Comparison of ENCODE assay signal across 27 cellular contexts in the genomic region with DNA sequence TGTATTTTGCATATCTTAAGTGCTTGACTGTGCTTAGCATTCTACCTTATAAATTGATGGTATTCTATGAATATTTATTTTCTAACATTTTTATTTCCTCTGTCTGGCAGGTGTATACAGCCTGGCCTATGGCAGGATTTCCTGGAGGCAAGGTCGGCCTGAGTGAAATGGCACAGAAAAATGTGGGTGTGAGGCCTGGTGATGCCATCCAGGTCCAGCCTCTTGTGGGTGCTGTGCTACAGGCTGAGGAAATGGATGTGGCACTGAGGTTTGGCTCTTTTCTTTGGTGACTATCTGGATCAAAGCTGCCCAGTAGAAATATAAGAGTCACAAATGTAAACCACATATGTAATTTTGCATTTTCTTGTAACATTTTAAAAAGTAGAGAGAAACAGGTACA.
"Had no signal": no experiment of that assay in that cellular context is flagged by ENCODE, and none has a peak within 500 bp of the region (broad histone marks: within the 10 kb centered on the region; RNA-seq: fewer than 3 reads in every experiment).

No MANE protein-coding gene starts in this region.

- H3K4me1 Mint-ChIP-seq: endodermal cell, immature natural killer cell, nephron, neural progenitor cell had no signal

- H3K9me3 ChIP-seq: colonic mucosa, esophagus squamous epithelium, right lobe of liver, stomach, thyroid gland, vagina had no signal

- H3K4me2 ChIP-seq: neural progenitor cell had no signal

- H3K9me3 Mint-ChIP-seq: dendritic cell treated with granulocyte-macrophage colony-stimulating factor and Interleukin-4, amounts not matched to agents 40 ng/mL and 50 ng/mL, for 4 days; endodermal cell; immature natural killer cell; naive thymus-derived CD4-positive, alpha-beta T cell; nephron; neural progenitor cell; stimulated activated naive B cell treated with anti-CD40 and anti-IgM and Interleukin-4, amounts not matched to agents 10 μg/mL and 1 μg/mL and 100 μg/mL, for 72 hours had no signal

- FAIRE-seq: frontal cortex, small intestine had no signal

- H3K4me3 Mint-ChIP-seq: dendritic cell treated with granulocyte-macrophage colony-stimulating factor and Interleukin-4, amounts not matched to agents 40 ng/mL and 50 ng/mL, for 4 days; endodermal cell; immature natural killer cell; naive thymus-derived CD4-positive, alpha-beta T cell; nephron; neural progenitor cell; stimulated activated naive B cell treated with anti-CD40 and anti-IgM and Interleukin-4, amounts not matched to agents 10 μg/mL and 1 μg/mL and 100 μg/mL, for 72 hours had no signal

- H3K9ac ChIP-seq: neural progenitor cell, parathyroid adenoma had no signal

- H3K27ac Mint-ChIP-seq: dendritic cell treated with granulocyte-macrophage colony-stimulating factor and Interleukin-4, amounts not matched to agents 40 ng/mL and 50 ng/mL, for 4 days; endodermal cell; immature natural killer cell; nephron; neural progenitor cell; progenitor cell of endocrine pancreas; stimulated activated naive B cell treated with anti-CD40 and anti-IgM and Interleukin-4, amounts not matched to agents 10 μg/mL and 1 μg/mL and 100 μg/mL, for 72 hours had no signal

- H2AFZ ChIP-seq: neural progenitor cell, parathyroid adenoma had no signal

- DNase-seq: colonic mucosa; effector CD8-positive, alpha-beta T cell; endodermal cell; esophagus squamous epithelium; hypothalamus; immature natural killer cell; islet precursor cell; kidney glomerular epithelial cell; mesendoderm; midbrain; naive thymus-derived CD4-positive, alpha-beta T cell; right lobe of liver; small intestine; stimulated activated CD4-positive, alpha-beta T cell treated with anti-CD3 and anti-CD28 coated beads, Interleukin-15, amount 100 ng/mL, for 24 hours; stimulated activated CD4-positive, alpha-beta T cell treated with anti-CD3 and anti-CD28 coated beads, Interleukin-2, amount 100 ng/mL, for 48 hours; stimulated activated naive B cell treated with anti-CD40 and anti-IgM and Interleukin-4, amounts not matched to agents 10 μg/mL and 1 μg/mL and 100 μg/mL, for 72 hours; stomach; thyroid gland; trophoblast cell had no signal

- H3K36me3 ChIP-seq: colonic mucosa had no signal

- H3K27me3 ChIP-seq: colonic mucosa, esophagus squamous epithelium, neural progenitor cell, right lobe of liver, stomach, thyroid gland, vagina had no signal

- ATAC-seq: left lobe of liver; naive thymus-derived CD4-positive, alpha-beta T cell; right lobe of liver; stimulated activated naive B cell treated with anti-CD40 and anti-IgM and Interleukin-4, amounts not matched to agents 10 μg/mL and 1 μg/mL and 100 μg/mL, for 72 hours had no signal

- H3K27me3 Mint-ChIP-seq: dendritic cell treated with granulocyte-macrophage colony-stimulating factor and Interleukin-4, amounts not matched to agents 40 ng/mL and 50 ng/mL, for 4 days; naive thymus-derived CD4-positive, alpha-beta T cell; progenitor cell of endocrine pancreas; stimulated activated naive B cell treated with anti-CD40 and anti-IgM and Interleukin-4, amounts not matched to agents 10 μg/mL and 1 μg/mL and 100 μg/mL, for 72 hours had no signal

- H3K4me1 ChIP-seq: colonic mucosa, parathyroid adenoma, thyroid gland had no signal

- H3K27ac ChIP-seq: colonic mucosa, esophagus squamous epithelium, neural progenitor cell, parathyroid adenoma, right lobe of liver, stomach, thyroid gland, vagina had no signal

- H3K4me3 ChIP-seq: colonic mucosa, esophagus squamous epithelium, neural progenitor cell, right lobe of liver, stomach, thyroid gland, vagina had no signal
